ENCODE assay signal across 1 cellular context in the genomic region with DNA sequence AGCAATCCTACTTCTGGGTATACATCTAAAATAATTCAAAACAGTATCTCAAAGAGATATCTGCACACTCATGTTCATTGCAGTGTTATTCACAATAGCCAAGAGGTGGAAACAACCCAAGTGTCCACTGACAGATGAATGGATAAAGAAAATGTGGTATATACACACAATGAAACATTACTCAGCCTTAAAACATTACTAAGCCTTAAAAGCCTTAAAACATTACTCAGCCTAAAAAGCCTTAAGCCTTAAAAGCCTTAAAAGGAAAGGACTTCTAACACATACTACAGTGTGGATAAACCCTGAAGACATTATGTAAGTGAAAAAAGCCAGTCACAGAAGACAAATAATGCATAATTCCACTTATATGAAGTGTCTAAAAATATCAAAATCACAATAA.
TF ChIP-seq lines count a peak whose summit lies in the region.

No MANE protein-coding gene starts in this region.

TF ChIP-seq in HepG2, 621 proteins besides CTCF, POLR2A, EP300 and RAD21:
- no peak for TF ChIP-seq TCF7L2 (IDR thresholded peaks at IDR 0.05; ENCODE audit: low read depth, low read length)
- TF ChIP-seq, protein P1, sequence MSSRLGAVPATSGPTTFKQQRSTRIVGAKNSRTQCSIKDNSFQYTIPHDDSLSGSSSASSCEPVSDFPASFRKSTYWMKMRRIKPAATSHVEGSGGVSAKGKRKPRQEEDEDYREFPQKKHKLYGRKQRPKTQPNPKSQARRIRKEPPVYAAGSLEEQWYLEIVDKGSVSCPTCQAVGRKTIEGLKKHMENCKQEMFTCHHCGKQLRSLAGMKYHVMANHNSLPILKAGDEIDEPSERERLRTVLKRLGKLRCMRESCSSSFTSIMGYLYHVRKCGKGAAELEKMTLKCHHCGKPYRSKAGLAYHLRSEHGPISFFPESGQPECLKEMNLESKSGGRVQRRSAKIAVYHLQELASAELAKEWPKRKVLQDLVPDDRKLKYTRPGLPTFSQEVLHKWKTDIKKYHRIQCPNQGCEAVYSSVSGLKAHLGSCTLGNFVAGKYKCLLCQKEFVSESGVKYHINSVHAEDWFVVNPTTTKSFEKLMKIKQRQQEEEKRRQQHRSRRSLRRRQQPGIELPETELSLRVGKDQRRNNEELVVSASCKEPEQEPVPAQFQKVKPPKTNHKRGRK (CRISPR knock-in tag; IDR thresholded peaks at IDR 0.05): no peak
- TF ChIP-seq SP2 (CRISPR knock-in tag; IDR thresholded peaks at IDR 0.05): no peak
- TF ChIP-seq ARNT2 (CRISPR knock-in tag; IDR thresholded peaks at IDR 0.05; ENCODE audit: low read depth): no peak
- no peak for TF ChIP-seq SMC3 (IDR thresholded peaks at IDR 0.05; ENCODE audit: low read length)
- no peak for TF ChIP-seq RARA (CRISPR knock-in tag; IDR thresholded peaks at IDR 0.05)
- TF ChIP-seq THAP8 (CRISPR knock-in tag; IDR thresholded peaks at IDR 0.05; ENCODE audit: borderline replicate concordance): no peak
- TF ChIP-seq, protein P2, sequence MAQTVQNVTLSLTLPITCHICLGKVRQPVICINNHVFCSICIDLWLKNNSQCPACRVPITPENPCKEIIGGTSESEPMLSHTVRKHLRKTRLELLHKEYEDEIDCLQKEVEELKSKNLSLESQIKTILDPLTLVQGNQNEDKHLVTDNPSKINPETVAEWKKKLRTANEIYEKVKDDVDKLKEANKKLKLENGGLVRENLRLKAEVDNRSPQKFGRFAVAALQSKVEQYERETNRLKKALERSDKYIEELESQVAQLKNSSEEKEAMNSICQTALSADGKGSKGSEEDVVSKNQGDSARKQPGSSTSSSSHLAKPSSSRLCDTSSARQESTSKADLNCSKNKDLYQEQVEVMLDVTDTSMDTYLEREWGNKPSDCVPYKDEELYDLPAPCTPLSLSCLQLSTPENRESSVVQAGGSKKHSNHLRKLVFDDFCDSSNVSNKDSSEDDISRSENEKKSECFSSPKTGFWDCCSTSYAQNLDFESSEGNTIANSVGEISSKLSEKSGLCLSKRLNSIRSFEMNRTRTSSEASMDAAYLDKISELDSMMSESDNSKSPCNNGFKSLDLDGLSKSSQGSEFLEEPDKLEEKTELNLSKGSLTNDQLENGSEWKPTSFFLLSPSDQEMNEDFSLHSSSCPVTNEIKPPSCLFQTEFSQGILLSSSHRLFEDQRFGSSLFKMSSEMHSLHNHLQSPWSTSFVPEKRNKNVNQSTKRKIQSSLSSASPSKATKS (CRISPR knock-in tag; IDR thresholded peaks at IDR 0.05): no peak
- no peak for TF ChIP-seq ZFP36L2 (CRISPR knock-in tag; IDR thresholded peaks at IDR 0.05)
- no peak for TF ChIP-seq DNMT1 (CRISPR knock-in tag; IDR thresholded peaks at IDR 0.05)
- no peak for TF ChIP-seq ZGPAT (CRISPR knock-in tag; IDR thresholded peaks at IDR 0.05)
- no peak for TF ChIP-seq ZNF598 (CRISPR knock-in tag; IDR thresholded peaks at IDR 0.05; ENCODE audit: borderline replicate concordance)
- TF ChIP-seq, protein P3, sequence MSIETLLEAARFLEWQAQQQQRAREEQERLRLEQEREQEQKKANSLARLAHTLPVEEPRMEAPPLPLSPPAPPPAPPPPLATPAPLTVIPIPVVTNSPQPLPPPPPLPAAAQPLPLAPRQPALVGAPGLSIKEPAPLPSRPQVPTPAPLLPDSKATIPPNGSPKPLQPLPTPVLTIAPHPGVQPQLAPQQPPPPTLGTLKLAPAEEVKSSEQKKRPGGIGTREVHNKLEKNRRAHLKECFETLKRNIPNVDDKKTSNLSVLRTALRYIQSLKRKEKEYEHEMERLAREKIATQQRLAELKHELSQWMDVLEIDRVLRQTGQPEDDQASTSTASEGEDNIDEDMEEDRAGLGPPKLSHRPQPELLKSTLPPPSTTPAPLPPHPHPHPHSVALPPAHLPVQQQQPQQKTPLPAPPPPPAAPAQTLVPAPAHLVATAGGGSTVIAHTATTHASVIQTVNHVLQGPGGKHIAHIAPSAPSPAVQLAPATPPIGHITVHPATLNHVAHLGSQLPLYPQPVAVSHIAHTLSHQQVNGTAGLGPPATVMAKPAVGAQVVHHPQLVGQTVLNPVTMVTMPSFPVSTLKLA (IDR thresholded peaks at IDR 0.05): no peak
- no peak for TF ChIP-seq YEATS4 (CRISPR knock-in tag; IDR thresholded peaks at IDR 0.05; ENCODE audit: borderline replicate concordance)
- no peak for TF ChIP-seq ZNF335 (CRISPR knock-in tag; IDR thresholded peaks at IDR 0.05)
- TF ChIP-seq SOX5 (CRISPR knock-in tag; IDR thresholded peaks at IDR 0.05; ENCODE audit: borderline replicate concordance): no peak
- no peak for TF ChIP-seq ZNF749 (CRISPR knock-in tag; IDR thresholded peaks at IDR 0.05; ENCODE audit: borderline replicate concordance)
